22 cellular contexts compared by ENCODE assay signal in genomic region chr11:29190313-29190712, GRCh38.
"Had no signal": no experiment of that assay in that cellular context is flagged by ENCODE, and none has a peak within 500 bp of the region (broad histone marks: within the 10 kb centered on the region; RNA-seq: fewer than 3 reads in every experiment).

No MANE protein-coding gene starts in this region.

- FAIRE-seq: HTR-8/SVneo, RCC 7860 had no signal

- DNase-seq: KBM-7, MM.1S, NCI-H1092 treated with DMSO at 0.1 percent for 48 hours, NCI-H1436, NCI-H187, NCI-H2029, NCI-H2081 treated with DMSO at 0.1 percent for 48 hours, NCI-H2171, NCI-H226, NCI-H446, NCI-H510A, NCI-H524 treated with DMSO at 0.1 percent for 48 hours, NCI-H69, NCI-H774, Right ventricle myocardium superior, RPMI8226, SIG-M5 had no signal

- H3K4me3 ChIP-seq: SJSA1, SK-N-MC had no signal

- H3K27ac ChIP-seq: HL-60, SJSA1, SK-N-MC had no signal

- H3K9me3 ChIP-seq: SJSA1 had no signal
